In genomic region chr13:51251480-51251879, GRCh38 we compare ENCODE assay signal across 16 cellular contexts. TPM values are rescaled to one million over a fixed set of nuclear protein-coding genes. Genes with fewer than 3 reads are reported as not detected.
A peak's percentile ranks its signal among the peaks of the same experiment; 100 is the strongest.
DNase-seq lines count a peak whose midpoint lies in the region; FAIRE-seq and TF ChIP-seq lines count a peak whose summit lies in the region.
"Had no signal": no experiment of that assay in that cellular context is flagged by ENCODE, and none has a peak within 500 bp of the region (broad histone marks: within the 10 kb centered on the region; RNA-seq: fewer than 3 reads in every experiment).

No MANE protein-coding gene starts in this region.

- peak; percentile 29 for DNase-seq in endodermal cell
- no peak for DNase-seq in RKO (ENCODE audit: low spot score)
- no peak for DNase-seq in RCC 7860 (ENCODE audit: low spot score)
- DNase-seq in prostate gland (ENCODE audit: low spot score), result no peak
- DNase-seq: Calu3; CD8-positive, alpha-beta T cell; DMS79 treated with DMSO at 0.1 percent for 48 hours; GF-D8; H9 had no signal

- no peaks in the 10 kb centered on the region for H3K9me3 ChIP-seq in endodermal cell (ENCODE audit: control insufficient read depth, low read length)
- H3K9me3 ChIP-seq in prostate gland, result no peaks in the 10 kb centered on the region
- H3K9me3 ChIP-seq: BLaER1 treated with 17β-estradiol and CSF1 and Interleukin-3, amounts not matched to agents 10 nM and 100 nM had no signal

- H3K9ac ChIP-seq in endodermal cell (ENCODE audit: extremely low read depth, low read length, poor library complexity, severe bottlenecking) (no peak overlapping the region), rectal smooth muscle tissue (ENCODE audit: low read length) (no peak overlapping the region)
- H3K9ac ChIP-seq: BLaER1 treated with 17β-estradiol and CSF1 and Interleukin-3, amounts not matched to agents 10 nM and 100 nM had no signal

- peaks cover 16% of the 10 kb centered on the region for H3K4me1 ChIP-seq in endodermal cell (ENCODE audit: control insufficient read depth, insufficient read depth, low read length)
- peaks cover 18% of the 10 kb centered on the region for H3K4me1 ChIP-seq in rectal smooth muscle tissue (ENCODE audit: control insufficient read depth, insufficient read depth, low read length)
- H3K4me1 ChIP-seq in prostate gland (replicated peaks), result peaks cover 4% of the 10 kb centered on the region

- H3K36me3 Mint-ChIP-seq in endodermal cell (ENCODE audit: low read depth), result peaks cover 41% of the 10 kb centered on the region
- H3K36me3 Mint-ChIP-seq: CD8-positive, alpha-beta T cell had no signal

- H3K27me3 Mint-ChIP-seq in endodermal cell (ENCODE audit: insufficient read depth), result peaks cover 2% of the 10 kb centered on the region

- H3K27ac Mint-ChIP-seq in endodermal cell, result no peak overlapping the region
- H3K27ac Mint-ChIP-seq: B cell; CD8-positive, alpha-beta T cell; GM23338 had no signal

- no peak overlapping the region for H3K4me3 Mint-ChIP-seq in endodermal cell
- H3K4me3 Mint-ChIP-seq: B cell; CD8-positive, alpha-beta T cell; GM23338; H9 had no signal

- H3K9me3 Mint-ChIP-seq in endodermal cell, result no peaks in the 10 kb centered on the region
- H3K9me3 Mint-ChIP-seq: CD8-positive, alpha-beta T cell; GM23338; H9 had no signal

- no peak for TF ChIP-seq POLR2A in prostate gland (IDR thresholded peaks at IDR 0.05)

- H3K27me3 ChIP-seq in endodermal cell (ENCODE audit: control insufficient read depth, insufficient read depth, low read length, poor library complexity, severe bottlenecking), result no peaks in the 10 kb centered on the region
- H3K27me3 ChIP-seq in rectal smooth muscle tissue (ENCODE audit: control insufficient read depth, insufficient read depth, low read length), result no peaks in the 10 kb centered on the region
- no peaks in the 10 kb centered on the region for H3K27me3 ChIP-seq in prostate gland (replicated peaks; ENCODE audit: insufficient read depth)
- H3K27me3 ChIP-seq: BLaER1 treated with 17β-estradiol and CSF1 and Interleukin-3, amounts not matched to agents 10 nM and 100 nM had no signal

- WGBS in endodermal cell (ENCODE audit: insufficient coverage in 1 of 2, insufficient read length in 1 of 2), 2 experiments, result 95 to 97% methylated on average over 14 to 31 of the region's 31 CpGs
- 97% methylated on average over 31 of the region's 31 CpGs for WGBS in prostate gland

- H3K4me3 ChIP-seq in endodermal cell (ENCODE audit: low read length), result no peak overlapping the region
- H3K4me3 ChIP-seq in rectal smooth muscle tissue (ENCODE audit: low read length), result no peak overlapping the region
- H3K4me3 ChIP-seq in prostate gland, result no peak overlapping the region
- H3K4me3 ChIP-seq: BLaER1 treated with 17β-estradiol and CSF1 and Interleukin-3, amounts not matched to agents 10 nM and 100 nM; GM23338 had no signal

- H3K27ac ChIP-seq in cingulate gyrus (ENCODE audit: low read depth, low read length), result peak overlapping the region; percentile 99
- no peak overlapping the region for H3K27ac ChIP-seq in endodermal cell (ENCODE audit: low read depth, low read length)
- peak overlapping the region; percentile 7 for H3K27ac ChIP-seq in rectal smooth muscle tissue (ENCODE audit: low read depth, low read length)
- no peak overlapping the region for H3K27ac ChIP-seq in prostate gland
- H3K27ac ChIP-seq: BLaER1 treated with 17β-estradiol and CSF1 and Interleukin-3, amounts not matched to agents 10 nM and 100 nM had no signal

- H3K36me3 ChIP-seq in endodermal cell (ENCODE audit: control insufficient read depth, insufficient read depth, low read length) (peaks cover 95% of the 10 kb centered on the region), rectal smooth muscle tissue (ENCODE audit: control insufficient read depth, insufficient read depth, low read length) (no peaks in the 10 kb centered on the region), prostate gland (no peaks in the 10 kb centered on the region)
- H3K36me3 ChIP-seq: BLaER1 treated with 17β-estradiol and CSF1 and Interleukin-3, amounts not matched to agents 10 nM and 100 nM had no signal

- peaks cover 38% of the 10 kb centered on the region for H3K4me1 Mint-ChIP-seq in endodermal cell

- FAIRE-seq in RCC 7860 (lab: Jason Lieb, UNC), result no peak
- FAIRE-seq: HepG2, HTR-8/SVneo had no signal

- intact Hi-C loops in prostate gland (cut with DNase I), result no loop called here

- TF ChIP-seq CTCF in endodermal cell (conservative IDR thresholded peaks at IDR 0.05) (no peak), prostate gland (IDR thresholded peaks at IDR 0.05) (no peak)

RNA-seq across cellular contexts. Expression of gene FAM124A, which starts 29.3 kb away (rescaled TPM):
- 10 to 100 TPM; 49.7 to 56.6 TPM for total RNA-seq in endodermal cell
- 9.0 TPM for polyA plus RNA-seq in endodermal cell (2013, experiment 1 of 2)
- 7.9 TPM for polyA plus RNA-seq in endodermal cell (2013, experiment 2 of 2)
- total RNA-seq in prostate gland, result 10 to 100 TPM in 1 of 2 donors, 1 to 10 TPM in 1; 5.5 to 11.2 TPM
- total RNA-seq: HepG2 had no signal
- polyA plus RNA-seq: HepG2 had no signal

Comparison
In these comparisons a context has a peak if more than half of its experiments do, and no peak if none do; other contexts are left out.
1. H3K27ac ChIP-seq: peak in cingulate gyrus (single experiment) and rectal smooth muscle tissue (single experiment); none in endodermal cell (single experiment) and prostate gland (0 of 2).
2. RNA of gene FAM124A, which starts 29.3 kb away (total RNA-seq): 49.7 to 56.6 TPM in endodermal cell; 5.5 to 11.2 TPM in prostate gland; every median in the first group is over 4 times any median in the second.